ENCODE assay signal across 8 cellular contexts in the genomic region with DNA sequence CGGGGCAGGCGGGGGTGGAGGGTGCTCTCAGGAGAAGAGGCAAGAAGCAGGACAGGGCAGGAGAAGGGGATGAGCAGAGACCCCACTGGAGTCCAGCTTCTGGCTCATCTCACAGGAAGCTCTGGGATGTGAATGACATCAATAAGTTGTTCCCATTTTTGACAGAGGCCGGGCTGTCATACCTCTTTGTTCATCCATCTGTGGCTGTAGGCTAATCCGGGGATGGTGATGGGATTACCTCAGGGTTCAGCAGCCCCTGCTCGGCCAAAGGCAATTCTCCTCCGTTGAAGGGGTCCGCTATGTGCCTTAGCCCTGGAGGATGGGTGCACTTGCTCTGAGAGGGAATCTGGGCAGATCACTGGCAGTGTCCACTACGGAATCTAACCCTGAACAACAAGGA. TPM values are rescaled to one million over a fixed set of nuclear protein-coding genes. Genes with fewer than 3 reads are reported as not detected.
"Had no signal": no experiment of that assay in that cellular context is flagged by ENCODE, and none has a peak within 500 bp of the region (broad histone marks: within the 10 kb centered on the region; RNA-seq: fewer than 3 reads in every experiment).

No MANE protein-coding gene starts in this region.

- H3K9me3 Mint-ChIP-seq: GM23338, H9 had no signal

- DNase-seq: H9, HCEC 1CT had no signal

- H3K4me2 ChIP-seq: GM23338 had no signal

- H3K4me3 Mint-ChIP-seq: H9, IgD-negative memory B cell had no signal

- H3K27ac Mint-ChIP-seq: GM23338, IgD-negative memory B cell had no signal

- H3K27ac ChIP-seq: HL-60 had no signal

- H3K4me3 ChIP-seq: GM23338 had no signal

RNA-seq across cellular contexts. Expression of a gene that starts 3.3 kb away (rescaled TPM):
- total RNA-seq: GM23338, H1, H9, HepG2, HT1080 had no signal
- polyA plus RNA-seq: GM23338, H1, HepG2, IgD-negative memory B cell had no signal
